23 cellular contexts compared by ENCODE assay signal in the genomic region with DNA sequence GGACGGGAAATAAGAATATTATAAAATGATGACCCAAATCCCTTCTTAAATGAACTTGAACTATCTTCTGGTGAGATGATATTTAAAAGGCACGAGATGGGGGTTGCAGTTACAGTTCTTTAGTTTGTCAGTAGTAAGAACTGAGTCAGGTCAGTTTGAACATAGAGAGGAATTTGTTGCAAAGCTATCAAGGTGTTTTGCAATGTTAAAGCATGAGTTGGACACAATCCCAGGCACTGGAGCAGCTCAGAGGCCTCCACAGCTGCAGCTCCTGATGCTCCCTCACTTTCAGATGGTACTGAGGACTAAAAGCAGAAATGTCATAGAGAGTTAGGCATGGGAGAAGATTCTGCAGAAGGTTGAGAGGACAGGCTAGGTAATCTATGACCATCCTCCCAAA.
"Had no signal": no experiment of that assay in that cellular context is flagged by ENCODE, and none has a peak within 500 bp of the region (broad histone marks: within the 10 kb centered on the region; RNA-seq: fewer than 3 reads in every experiment).

No MANE protein-coding gene starts in this region.

- DNase-seq: activated CD4-positive, alpha-beta T cell treated with anti-CD3 and anti-CD28 coated beads, Interleukin-2, amount 50 U/mL, for 4 hours; activated CD8-positive, alpha-beta memory T cell treated with anti-CD3 and anti-CD28 coated beads, Interleukin-2, amount 50 U/mL, for 48 hours; activated naive CD4-positive, alpha-beta T cell treated with Interleukin-2 at 50 U/mL for 16 hours; activated naive CD8-positive, alpha-beta T cell treated with anti-CD3 and anti-CD28 coated beads for 36 hours; activated T-cell treated with anti-CD3 and anti-CD28 coated beads, Interleukin-2, amount 50 U/mL, for 48 hours; amygdala; effector CD4-positive, alpha-beta T cell; erythroblast; head of caudate nucleus; islet precursor cell; left cardiac atrium; lower lobe of right lung; naive thymus-derived CD4-positive, alpha-beta T cell; occipital lobe; stimulated activated CD4-positive, alpha-beta T cell treated with anti-CD3 and anti-CD28 coated beads, Interleukin-2, amount 100 ng/mL, for 48 hours; stimulated activated naive CD4-positive, alpha-beta T cell; T-helper 9 cell; testis had no signal

- FAIRE-seq: endometrium had no signal

- H3K27me3 ChIP-seq: cardiac muscle cell, gastroesophageal sphincter, testis, vagina had no signal

- ATAC-seq: gastroesophageal sphincter; lower lobe of right lung; naive thymus-derived CD4-positive, alpha-beta T cell; WTC11 had no signal

- H3K36me3 ChIP-seq: cardiac muscle cell, gastroesophageal sphincter, lower lobe of right lung, vagina had no signal

- H3K9me3 ChIP-seq: lower lobe of right lung, testis, vagina had no signal

- H3K4me1 ChIP-seq: gastroesophageal sphincter, lower lobe of right lung, testis had no signal

- H3K4me3 ChIP-seq: cardiac muscle cell, gastroesophageal sphincter, lower lobe of right lung, testis, vagina had no signal
